21 cellular contexts compared by ENCODE assay signal in genomic region chr11:2673871-2674471, GRCh38. TPM values are rescaled to one million over a fixed set of nuclear protein-coding genes. Genes with fewer than 3 reads are reported as not detected.
DNase-seq lines count a peak whose midpoint lies in the region; ATAC-seq and TF ChIP-seq lines count a peak whose summit lies in the region.
"Had no signal": no experiment of that assay in that cellular context is flagged by ENCODE, and none has a peak within 500 bp of the region (broad histone marks: within the 10 kb centered on the region; RNA-seq: fewer than 3 reads in every experiment).

No MANE protein-coding gene starts in this region.

- H3K36me3 ChIP-seq in Caco-2 (ENCODE audit: control insufficient read depth, insufficient read depth, low read length) (peaks cover 9% of the 10 kb centered on the region), WERI-Rb-1 (peaks cover 6% of the 10 kb centered on the region; the same call in 1 of the 2 replicates)
- H3K36me3 ChIP-seq: esophagus muscularis mucosa had no signal

- H3K27me3 ChIP-seq in Caco-2 (replicated peaks; ENCODE audit: control insufficient read depth, insufficient read depth, low read length) (no peaks in the 10 kb centered on the region), WERI-Rb-1 (ENCODE audit: insufficient read depth, low read depth, severe bottlenecking) (no peaks in the 10 kb centered on the region)
- H3K27me3 ChIP-seq: esophagus muscularis mucosa had no signal

- H3K27ac ChIP-seq in WERI-Rb-1 (no peak overlapping the region), RWPE1 (no peak overlapping the region)
- H3K27ac ChIP-seq: parathyroid adenoma had no signal

- peak overlapping the region; percentile 45 for H3K27ac Mint-ChIP-seq in Caco-2 (ENCODE audit: unreplicated experiment)
- H3K27ac Mint-ChIP-seq: activated B cell treated with CpG ODN at 0.5 μM for 24 hours; activated T-helper 2 cell treated with anti-CD3 and anti-CD28 coated beads, Interferon-gamma antibody, Interleukin-2, Interleukin-4, amounts not matched to agents 10 μg/mL and 5 μg/mL and 100 μg/mL, durations not matched to agents 14 hours and 24 hours and 36 hours; CD4-positive, alpha-beta T cell; T-helper 2 cell treated with Interferon-gamma antibody and Interleukin-4, amounts not matched to agents 5 μg/mL and 100 μg/mL, for 36 hours had no signal

- no peak overlapping the region for H3K4me3 Mint-ChIP-seq in Caco-2 (ENCODE audit: unreplicated experiment)
- H3K4me3 Mint-ChIP-seq: activated B cell treated with CpG ODN at 0.5 μM for 24 hours; CD4-positive, alpha-beta T cell; T-helper 2 cell treated with Interferon-gamma antibody and Interleukin-4, amounts not matched to agents 5 μg/mL and 100 μg/mL, for 36 hours had no signal

- 0 out of 2 replicates have a peak, but pooled peaks cover 2% of the 10 kb centered on the region for H3K4me1 ChIP-seq in Caco-2
- H3K4me1 ChIP-seq: parathyroid adenoma had no signal

- no peaks in the 10 kb centered on the region for H3K27me3 Mint-ChIP-seq in Caco-2 (ENCODE audit: insufficient read depth, unreplicated experiment)
- H3K27me3 Mint-ChIP-seq: activated B cell treated with CpG ODN at 0.5 μM for 24 hours; CD4-positive, alpha-beta T cell had no signal

- H3K4me1 Mint-ChIP-seq in Caco-2 (ENCODE audit: low read depth, unreplicated experiment): peaks cover 8% of the 10 kb centered on the region

- BruUV-seq in Caco-2 (replicated peaks; lab: Mats Ljungman, UMichigan): no TSS peak

- intact Hi-C loops in Caco-2 (cut with micrococcal nuclease; ENCODE audit: unreplicated experiment): no loop called here
- intact Hi-C loops in sciatic nerve (cut with DNase I): loop anchor here (10.0 kb wide), 1 partner anchor 139 kb away; no protein-coding TSS in a partner anchor

- ATAC-seq in sciatic nerve: peak; percentile 43
- ATAC-seq: Panc1 had no signal

- peaks cover 78% of the 10 kb centered on the region for H3K36me3 Mint-ChIP-seq in Caco-2 (ENCODE audit: insufficient read depth, unreplicated experiment)

- H3K4me3 ChIP-seq in Caco-2 (ENCODE audit: low read depth, low read length): no peak overlapping the region
- H3K4me3 ChIP-seq in WERI-Rb-1 (ENCODE audit: low read depth, low read length): no peak overlapping the region
- H3K4me3 ChIP-seq: esophagus muscularis mucosa had no signal

- DNase-seq in Caco-2 (no peak), WERI-Rb-1 (peak; percentile 4), kidney tubule cell (ENCODE audit: low spot score) (peak; percentile 6), sciatic nerve (ENCODE audit: low spot score) (peak; percentile 42), NCI-H748 (lab: John Stamatoyannopoulos, UW; ENCODE audit: unreplicated experiment) (no peak), erythroblast (lab: John Stamatoyannopoulos, UW) (no peak), RWPE1 (ENCODE audit: low spot score) (no peak), NCI-H1048 (lab: John Stamatoyannopoulos, UW) (no peak)
- DNase-seq: activated B cell treated with CpG ODN at 0.5 μM for 24 hours; CD4-positive, alpha-beta T cell; DMS79 treated with DMSO at 0.1 percent for 48 hours; effector CD4-positive, alpha-beta T cell; NCI-H1092; NCI-H2029; small intestine; stimulated activated CD4-positive, alpha-beta T cell treated with anti-CD3 and anti-CD28 coated beads, Interleukin-4, amount 100 ng/mL, for 4 hours had no signal

- TF ChIP-seq POLR2A in erythroblast (IDR thresholded peaks at IDR 0.05; ENCODE audit: low read length): no peak

- CTCF ChIA-PET in Caco-2 (lab: Charles Lee) (no interaction called here), RWPE1 (lab: Yijun Ruan, JAX) (interaction anchor here (0.7 to 1.1 kb wide), 2 partner anchors 18 to 443 kb away, joined by 3 read pairs; no protein-coding TSS in a partner anchor)

- no peaks in the 10 kb centered on the region for H3K9me3 Mint-ChIP-seq in Caco-2 (ENCODE audit: unreplicated experiment)
- H3K9me3 Mint-ChIP-seq: activated B cell treated with CpG ODN at 0.5 μM for 24 hours; activated T-helper 2 cell treated with anti-CD3 and anti-CD28 coated beads, Interferon-gamma antibody, Interleukin-2, Interleukin-4, amounts not matched to agents 10 μg/mL and 5 μg/mL and 100 μg/mL, durations not matched to agents 14 hours and 24 hours and 36 hours; CD4-positive, alpha-beta T cell; T-helper 2 cell treated with Interferon-gamma antibody and Interleukin-4, amounts not matched to agents 5 μg/mL and 100 μg/mL, for 36 hours had no signal

- TF ChIP-seq CTCF in Caco-2 (IDR thresholded peaks at IDR 0.05; ENCODE audit: insufficient read depth in 1 of 2, low read depth in 1 of 2, low read length in 1 of 2, severe bottlenecking in 1 of 2, unreplicated experiment in 1 of 2) (no peak), WERI-Rb-1 (IDR thresholded peaks at IDR 0.05; ENCODE audit: low read depth, low read length) (no peak), RWPE1 (conservative IDR thresholded peaks at IDR 0.05; ENCODE audit: low read depth) (no peak)

- no peaks in the 10 kb centered on the region for H3K9me3 ChIP-seq in Caco-2
- no peaks in the 10 kb centered on the region for H3K9me3 ChIP-seq in WERI-Rb-1 (ENCODE audit: severe bottlenecking)
- H3K9me3 ChIP-seq: esophagus muscularis mucosa had no signal

- POLR2A ChIA-PET in Caco-2 (lab: Charles Lee) (interaction anchor here (1.5 kb wide), 1 partner anchor 26 kb away, joined by 3 read pairs; the partner anchor contains the start of gene KCNQ1OT1), RWPE1 (lab: Yijun Ruan, JAX; ENCODE audit: low non-redundant PET) (no interaction called here)

RNA-seq across cellular contexts. Expression of gene KCNQ1OT1, which starts 25.8 kb away (rescaled TPM):
- total RNA-seq in Caco-2 (2022) (7.5 and 8.2 TPM in 2 replicates), sciatic nerve (7.2 TPM)

Comparison
In these comparisons a context has a peak if more than half of its experiments do, and no peak if none do; other contexts are left out.
1. DNase-seq: peak in WERI-Rb-1 (single experiment), kidney tubule cell (single experiment) and sciatic nerve (single experiment); none in Caco-2 (0 of 2), NCI-H748 (single experiment), erythroblast (0 of 2), RWPE1 (single experiment) and NCI-H1048 (single experiment).